In genomic region chr4:69054578-69055200, GRCh38 we compare ENCODE assay signal across 12 cellular contexts. TPM values are rescaled to one million over a fixed set of nuclear protein-coding genes. Genes with fewer than 3 reads are reported as not detected.
DNase-seq lines count a peak whose midpoint lies in the region; ATAC-seq and TF ChIP-seq lines count a peak whose summit lies in the region.
"Had no signal": no experiment of that assay in that cellular context is flagged by ENCODE, and none has a peak within 500 bp of the region (broad histone marks: within the 10 kb centered on the region; RNA-seq: fewer than 3 reads in every experiment).

No MANE protein-coding gene starts in this region.

- H3K27ac Mint-ChIP-seq in CD8-positive, alpha-beta T cell, result no peak overlapping the region

- POLR2A ChIA-PET in CD8-positive, alpha-beta T cell (lab: Charles Lee), result no interaction called here

- no peak overlapping the region for H3K27ac ChIP-seq in CD8-positive, alpha-beta T cell (ENCODE audit: low read depth, low read length)
- H3K27ac ChIP-seq: skin epidermis, thoracic aorta had no signal

- no peak overlapping the region for H3K4me3 Mint-ChIP-seq in CD8-positive, alpha-beta T cell

- no peaks in the 10 kb centered on the region for H3K36me3 Mint-ChIP-seq in CD8-positive, alpha-beta T cell

- H3K27me3 Mint-ChIP-seq in CD8-positive, alpha-beta T cell (ENCODE audit: low read depth), result no peaks in the 10 kb centered on the region

- H3K4me1 ChIP-seq in CD8-positive, alpha-beta T cell (ENCODE audit: insufficient read depth, low read length), result no peaks in the 10 kb centered on the region
- no peaks in the 10 kb centered on the region for H3K4me1 ChIP-seq in HAP-1

- CTCF ChIA-PET in CD8-positive, alpha-beta T cell (lab: Charles Lee), result no interaction called here

- in situ Hi-C loops in SK-MEL-5 (cut with HindIII; ENCODE audit: low pct_unique_long_range_greater_than_20kb, low sequenced_read_pairs), result no loop called here
- in situ Hi-C loops in HAP-1 (cut with MboI; ENCODE audit: low sequenced_read_pairs), result no loop called here

- H3K4me3 ChIP-seq in HFF-Myc (replicated peaks; ENCODE audit: low read depth, low read length) (no peak overlapping the region), HAP-1 (no peak overlapping the region)
- no peak overlapping the region for H3K4me3 ChIP-seq in CD8-positive, alpha-beta T cell (ENCODE audit: low read depth, low read length)
- H3K4me3 ChIP-seq: skin epidermis, thoracic aorta had no signal

- no peaks in the 10 kb centered on the region for H3K4me1 Mint-ChIP-seq in CD8-positive, alpha-beta T cell (ENCODE audit: low read depth)

- no peaks in the 10 kb centered on the region for H3K27me3 ChIP-seq in CD8-positive, alpha-beta T cell (ENCODE audit: insufficient read depth, low read length)
- no peaks in the 10 kb centered on the region for H3K27me3 ChIP-seq in HAP-1 (ENCODE audit: low read depth)

- peak; percentile 14 for DNase-seq in AG09319 (ENCODE audit: extremely low read depth, low read depth)
- DNase-seq in HFF-Myc (ENCODE audit: extremely low read depth, low read depth), result peak; percentile 30
- peak; percentile 33 for DNase-seq in SK-MEL-5 (ENCODE audit: low read depth, low spot score)
- peak; percentile 2 for DNase-seq in hepatic stellate cell (ENCODE audit: low spot score)
- DNase-seq in CD8-positive, alpha-beta T cell, result no peak
- DNase-seq in amygdala (lab: John Stamatoyannopoulos, UW), result no peak
- no peak for DNase-seq in HAP-1 (ENCODE audit: low spot score in 2 of 2)
- DNase-seq: activated effector memory CD4-positive, alpha-beta T cell treated with Interleukin-2 at 50 U/mL for 16 hours; C1 segment of cervical spinal cord had no signal

- ATAC-seq in CD8-positive, alpha-beta T cell, result no peak
- no peak for ATAC-seq in GM19467 (IDR thresholded peaks at IDR 0.05; ENCODE audit: unreplicated experiment)

- TF ChIP-seq CTCF in AG09319 (IDR thresholded peaks at IDR 0.05; ENCODE audit: low read depth, low read length), result no peak
- TF ChIP-seq CTCF in HFF-Myc (IDR thresholded peaks at IDR 0.05; ENCODE audit: low read depth, low read length, missing control alignments), result no peak
- no peak for TF ChIP-seq CTCF in CD8-positive, alpha-beta T cell (IDR thresholded peaks at IDR 0.05)

- no peaks in the 10 kb centered on the region for H3K9me3 Mint-ChIP-seq in CD8-positive, alpha-beta T cell

- H3K36me3 ChIP-seq in CD8-positive, alpha-beta T cell (ENCODE audit: insufficient read depth, low read length), result no peaks in the 10 kb centered on the region
- no peaks in the 10 kb centered on the region for H3K36me3 ChIP-seq in HAP-1 (replicated peaks)
- H3K36me3 ChIP-seq: thoracic aorta had no signal

- no peaks in the 10 kb centered on the region for H3K9me3 ChIP-seq in CD8-positive, alpha-beta T cell (ENCODE audit: low read length)
- H3K9me3 ChIP-seq in HAP-1, result no peaks in the 10 kb centered on the region
- H3K9me3 ChIP-seq: thoracic aorta had no signal

- intact Hi-C loops in CD8-positive, alpha-beta T cell (cut with DNase I, micrococcal nuclease), result no loop called here

RNA-seq across cellular contexts. Expression of gene UGT2B7, which starts 41.6 kb away (rescaled TPM):
- total RNA-seq in SK-MEL-5 (2014; rRNA removed; shearing (Covaris generic)), result 3.3 and 4.7 TPM in 2 replicates
- 0.18 and 2.5 TPM in 2 replicates for polyA plus RNA-seq in SK-MEL-5 (2015; cell fraction: cytosol; rRNA removed)
- polyA plus RNA-seq in SK-MEL-5 (2015; cell fraction: nucleus; rRNA removed), result 0.84 and 1.9 TPM in 2 replicates
- not detected for total RNA-seq in CD8-positive, alpha-beta T cell
- total RNA-seq: thoracic aorta had no signal

Comparison
In these comparisons a context has a peak if more than half of its experiments do, and no peak if none do; other contexts are left out.
1. DNase-seq: peak in AG09319 (single experiment), HFF-Myc (single experiment), SK-MEL-5 (single experiment) and hepatic stellate cell (single experiment); none in CD8-positive, alpha-beta T cell (0 of 7), amygdala (0 of 56) and HAP-1 (0 of 2).